Comparison of ENCODE assay signal across 12 cellular contexts in the genomic region with DNA sequence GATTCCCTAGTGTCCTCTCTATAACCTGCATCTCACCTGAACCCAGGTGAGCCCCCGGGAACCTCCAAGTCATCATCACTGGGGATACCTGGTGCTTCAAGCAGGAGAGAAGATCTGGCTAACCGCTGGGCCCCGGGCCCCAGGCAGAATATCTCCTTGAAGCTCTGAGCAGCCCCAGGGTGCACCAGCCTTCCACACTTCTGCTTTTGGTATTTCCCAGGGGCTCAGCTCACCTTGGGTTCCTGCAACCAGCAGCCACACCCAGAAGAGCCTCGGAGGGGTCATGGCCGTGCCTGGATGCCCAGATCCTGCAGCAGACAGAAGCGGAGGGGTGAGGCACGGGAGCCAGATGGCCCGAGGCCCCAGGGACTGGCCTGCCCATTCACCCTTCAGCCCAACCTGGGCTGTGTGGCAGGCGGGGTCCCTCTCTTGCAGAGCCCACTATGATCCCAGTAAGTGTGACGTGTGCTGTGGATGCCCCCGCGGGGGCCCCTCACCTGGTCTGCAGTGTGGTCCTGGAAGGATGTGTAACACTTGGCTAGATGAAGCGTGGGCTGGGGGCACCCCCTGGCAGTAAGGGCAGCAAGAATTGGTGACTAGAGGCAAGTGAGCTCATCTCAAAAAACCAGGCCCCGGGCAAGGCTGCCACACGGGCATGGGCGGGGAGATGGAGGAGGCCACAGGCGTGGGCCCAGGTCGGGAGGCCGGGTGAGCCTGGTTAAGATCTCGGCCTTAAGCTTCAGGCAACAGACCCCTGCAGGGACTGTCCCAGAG. TPM values are rescaled to one million over a fixed set of nuclear protein-coding genes. Genes with fewer than 3 reads are reported as not detected.
DNase-seq lines count a peak whose midpoint lies in the region; ATAC-seq and TF ChIP-seq lines count a peak whose summit lies in the region.
"Had no signal": no experiment of that assay in that cellular context is flagged by ENCODE, and none has a peak within 500 bp of the region (broad histone marks: within the 10 kb centered on the region; RNA-seq: fewer than 3 reads in every experiment).

No MANE protein-coding gene starts in this region.

- ATAC-seq in activated B cell treated with CpG ODN at 0.5 μM for 24 hours (ENCODE audit: low read depth) (peak; percentile 70), gastroesophageal sphincter (no peak), GM19324 (IDR thresholded peaks at IDR 0.05; ENCODE audit: low FRiP score, unreplicated experiment) (no peak), HG03196 (IDR thresholded peaks at IDR 0.05; ENCODE audit: unreplicated experiment) (no peak)

- 80 to 86% methylated on average over 1 of the region's 20 CpGs for WGBS in gastroesophageal sphincter (ENCODE audit: low coverage in 1 of 2), 2 donors
- 48 to 68% (median 62%) methylated on average over 10 to 20 of the region's 20 CpGs for WGBS in stomach, 5 donors

- TF ChIP-seq CTCF in activated B cell treated with CpG ODN at 0.5 μM for 24 hours (IDR thresholded peaks at IDR 0.05) (no peak), gastroesophageal sphincter (IDR thresholded peaks at IDR 0.05) (no peak), stomach (IDR thresholded peaks at IDR 0.05) (no peak)

- DNase-seq in T-helper 1 cell, result no peak
- no peak for DNase-seq in activated B cell treated with CpG ODN at 0.5 μM for 24 hours
- no peak for DNase-seq in stomach
- no peak for DNase-seq in HPDE6-E6E7 (ENCODE audit: extremely low spot score)
- DNase-seq: caudate nucleus, NCI-H446 treated with DMSO at 0.1 percent for 48 hours, SJCRH30 had no signal

- H3K4me3 ChIP-seq in gastroesophageal sphincter, result no peak overlapping the region
- H3K4me3 ChIP-seq in stomach, result peak overlapping the region in 3 of 4 donors; percentile 39 to 56 (median 42)
- H3K4me3 ChIP-seq: SJCRH30, skin epidermis had no signal

- H3K4me3 Mint-ChIP-seq in T-helper 1 cell treated with Interleukin-12 subunit alpha and Interleukin-12 subunit beta and Interleukin-4 antibody, amounts not matched to agents 30 μg/mL and 1 μg/mL, for 36 hours, result peak overlapping the region; percentile 47
- no peak overlapping the region for H3K4me3 Mint-ChIP-seq in activated B cell treated with CpG ODN at 0.5 μM for 24 hours

- peak overlapping the region in 3 of 4 donors; percentile 79 to 82 (median 81) for H3K27ac ChIP-seq in gastroesophageal sphincter
- H3K27ac ChIP-seq in stomach, result peak overlapping the region; percentile 28 to 89 (median 80)
- H3K27ac ChIP-seq: SJCRH30 had no signal

- H3K36me3 Mint-ChIP-seq in T-helper 1 cell treated with Interleukin-12 subunit alpha and Interleukin-12 subunit beta and Interleukin-4 antibody, amounts not matched to agents 30 μg/mL and 1 μg/mL, for 36 hours (ENCODE audit: low read depth), result peaks cover 14% of the 10 kb centered on the region
- H3K36me3 Mint-ChIP-seq in activated B cell treated with CpG ODN at 0.5 μM for 24 hours (ENCODE audit: low read depth), result no peaks in the 10 kb centered on the region

- H3K9me3 ChIP-seq in gastroesophageal sphincter, result no peaks in the 10 kb centered on the region
- H3K9me3 ChIP-seq in stomach, result no peaks in the 10 kb centered on the region
- H3K9me3 ChIP-seq: SJCRH30 had no signal

- CTCF ChIA-PET in activated B cell treated with CpG ODN at 0.5 μM for 24 hours (lab: Charles Lee), result no interaction called here

- no peak for TF ChIP-seq EP300 in gastroesophageal sphincter (IDR thresholded peaks at IDR 0.05)
- TF ChIP-seq EP300 in stomach (IDR thresholded peaks at IDR 0.05), result no peak

- H3K9me3 Mint-ChIP-seq in T-helper 1 cell treated with Interleukin-12 subunit alpha and Interleukin-12 subunit beta and Interleukin-4 antibody, amounts not matched to agents 30 μg/mL and 1 μg/mL, for 36 hours, result no peaks in the 10 kb centered on the region
- H3K9me3 Mint-ChIP-seq in activated B cell treated with CpG ODN at 0.5 μM for 24 hours, result no peaks in the 10 kb centered on the region

- intact Hi-C loops in activated B cell treated with CpG ODN at 0.5 μM for 24 hours (cut with micrococcal nuclease) (no loop called here), stomach (cut with DNase I; ENCODE audit: low total_unique reads) (no loop called here)

- peaks cover 0 to 8% of the 10 kb centered on the region in 2 donors for H3K36me3 ChIP-seq in gastroesophageal sphincter
- H3K36me3 ChIP-seq in stomach, result peaks cover 0 to 27% (median 19%) of the 10 kb centered on the region in 4 donors
- H3K36me3 ChIP-seq: SJCRH30 had no signal

- H3K27me3 ChIP-seq in gastroesophageal sphincter (no peaks in the 10 kb centered on the region), stomach (no peaks in the 10 kb centered on the region)
- H3K27me3 ChIP-seq: SJCRH30 had no signal

- no peaks in the 10 kb centered on the region for H3K27me3 Mint-ChIP-seq in T-helper 1 cell treated with Interleukin-12 subunit alpha and Interleukin-12 subunit beta and Interleukin-4 antibody, amounts not matched to agents 30 μg/mL and 1 μg/mL, for 36 hours (ENCODE audit: low read depth)
- no peaks in the 10 kb centered on the region for H3K27me3 Mint-ChIP-seq in activated B cell treated with CpG ODN at 0.5 μM for 24 hours

- no peak for TF ChIP-seq POLR2A in gastroesophageal sphincter (IDR thresholded peaks at IDR 0.05)
- no peak for TF ChIP-seq POLR2A in stomach (IDR thresholded peaks at IDR 0.05)

- H3K27ac Mint-ChIP-seq in T-helper 1 cell treated with Interleukin-12 subunit alpha and Interleukin-12 subunit beta and Interleukin-4 antibody, amounts not matched to agents 30 μg/mL and 1 μg/mL, for 36 hours, result no peak overlapping the region
- no peak overlapping the region for H3K27ac Mint-ChIP-seq in activated B cell treated with CpG ODN at 0.5 μM for 24 hours

- peaks cover 0 to 79% (median 53%) of the 10 kb centered on the region in 3 donors for H3K4me1 ChIP-seq in gastroesophageal sphincter
- peaks cover 43 to 76% (median 63%) of the 10 kb centered on the region in 4 donors for H3K4me1 ChIP-seq in stomach

- POLR2A ChIA-PET in activated B cell treated with CpG ODN at 0.5 μM for 24 hours (lab: Charles Lee), result interaction anchor here (0.6 to 0.8 kb wide), 2 partner anchors 389 to 480 kb away, joined by 3 read pairs; no protein-coding TSS in a partner anchor

- peaks cover 17% of the 10 kb centered on the region for H3K4me1 Mint-ChIP-seq in T-helper 1 cell treated with Interleukin-12 subunit alpha and Interleukin-12 subunit beta and Interleukin-4 antibody, amounts not matched to agents 30 μg/mL and 1 μg/mL, for 36 hours (ENCODE audit: low read depth)
- H3K4me1 Mint-ChIP-seq in activated B cell treated with CpG ODN at 0.5 μM for 24 hours, result peaks cover 11% of the 10 kb centered on the region

RNA-seq across cellular contexts. Expression of a gene that starts 2.6 kb away (rescaled TPM):
- total RNA-seq in activated B cell treated with CpG ODN at 0.5 μM for 24 hours, result 1.3 and 3.5 TPM in 2 replicates
- 100 to 1,000 TPM; 101 to 260 (median 166) TPM for total RNA-seq in gastroesophageal sphincter
- 100 to 1,000 TPM in 4 of 5 donors, 10 to 100 TPM in 1; 94.5 to 625 (median 434) TPM for total RNA-seq in stomach
- 100 to 1,000 TPM in 2 of 3 donors, 10 to 100 TPM in 1; 63.4 to 212 (median 172) TPM for polyA plus RNA-seq in stomach

RNA-seq across cellular contexts. Expression of a gene that starts 32.5 kb away (rescaled TPM):
- total RNA-seq in activated B cell treated with CpG ODN at 0.5 μM for 24 hours (39.3 and 44.6 TPM in 2 replicates), gastroesophageal sphincter (10 to 100 TPM; 11.2 to 30.1 (median 21.6) TPM), stomach (100 to 1,000 TPM in 1 of 5 donors, 10 to 100 TPM in 4; 31.2 to 151 (median 70.1) TPM)
- 10 to 100 TPM; 16.6 to 20.9 (median 18.1) TPM for polyA plus RNA-seq in stomach

RNA-seq across cellular contexts. Expression of a gene that starts 46.9 kb away (rescaled TPM):
- not detected in 2 replicates for total RNA-seq in activated B cell treated with CpG ODN at 0.5 μM for 24 hours
- total RNA-seq in gastroesophageal sphincter, result 10 to 100 TPM; 50.8 to 76.5 (median 72.3) TPM
- total RNA-seq in stomach, result 10 to 100 TPM in 3 of 5 donors, 1 to 10 TPM in 2; 6.4 to 20.3 (median 10.1) TPM
- polyA plus RNA-seq in stomach, result 10 to 100 TPM in 2 of 3 donors, 1 to 10 TPM in 1; 2.9 to 18.2 (median 15.3) TPM

RNA-seq across cellular contexts. Expression of a gene that starts 51.9 kb away (rescaled TPM):
- 3.5 and 4.2 TPM in 2 replicates for total RNA-seq in activated B cell treated with CpG ODN at 0.5 μM for 24 hours
- 100 to 1,000 TPM; 172 to 315 (median 211) TPM for total RNA-seq in gastroesophageal sphincter
- total RNA-seq in stomach, result 10 to 100 TPM; 37.4 to 100.0 (median 66.1) TPM
- 10 to 100 TPM; 20.9 to 34.4 (median 29.4) TPM for polyA plus RNA-seq in stomach

Comparison
In these comparisons a context has a peak if more than half of its experiments do, and no peak if none do; other contexts are left out.
1. H3K4me3 ChIP-seq: peak in stomach (3 of 4); none in gastroesophageal sphincter (0 of 2).
2. RNA of a gene that starts 2.6 kb away (total RNA-seq): 94.5 to 625 TPM in stomach and 101 to 260 TPM in gastroesophageal sphincter; 1.3 to 3.5 TPM in activated B cell treated with CpG ODN at 0.5 μM for 24 hours; every median in the first group is over 10 times any median in the second.